In genomic region chrX:153922932-153923857, GRCh38 we compare ENCODE assay signal across 8 cellular contexts. TPM values are rescaled to one million over a fixed set of nuclear protein-coding genes. Genes with fewer than 3 reads are reported as not detected.
DNase-seq lines count a peak whose midpoint lies in the region; ATAC-seq, FAIRE-seq and TF ChIP-seq lines count a peak whose summit lies in the region.

No MANE protein-coding gene starts in this region.

- TF ChIP-seq CTCF in astrocyte (IDR thresholded peaks at IDR 0.05; ENCODE audit: insufficient read depth, low read depth, low read length): peak; percentile 19
- peak in 4 of 6 experiments; percentile 27 to 48 (median 44) for TF ChIP-seq CTCF in upper lobe of left lung (IDR thresholded peaks at IDR 0.05)

- H3K4me3 Mint-ChIP-seq in astrocyte (ENCODE audit: unreplicated experiment): no peak overlapping the region

- FAIRE-seq in astrocyte (lab: Jason Lieb, UNC): peak; percentile 41

- H3K27ac ChIP-seq in astrocyte (ENCODE audit: low read depth, low read length) (no peak overlapping the region), upper lobe of left lung (peak overlapping the region; percentile 12 to 98 (median 94))

- no peak overlapping the region for H3K4me3 ChIP-seq in astrocyte (ENCODE audit: insufficient read depth, low read depth, low read length)
- peak overlapping the region in 2 of 4 donors; percentile 8 to 62 for H3K4me3 ChIP-seq in upper lobe of left lung

- no peaks in the 10 kb centered on the region for H3K9me3 Mint-ChIP-seq in astrocyte (ENCODE audit: unreplicated experiment)

- H3K4me1 ChIP-seq in astrocyte (ENCODE audit: insufficient read depth, low read length): peaks cover 8% of the 10 kb centered on the region
- peaks cover 20 to 74% (median 34%) of the 10 kb centered on the region in 4 donors for H3K4me1 ChIP-seq in upper lobe of left lung

- ATAC-seq in upper lobe of left lung (ENCODE audit: low FRiP score in 2 of 2): peak; percentile 46 to 58

- H3K9me3 ChIP-seq in astrocyte (ENCODE audit: insufficient read depth, low read depth, low read length) (no peaks in the 10 kb centered on the region), upper lobe of left lung (no peaks in the 10 kb centered on the region)

- TF ChIP-seq POLR2A in upper lobe of left lung (IDR thresholded peaks at IDR 0.05): no peak

- no peaks in the 10 kb centered on the region for H3K79me2 ChIP-seq in astrocyte (ENCODE audit: insufficient read depth, low read length)

- no peaks in the 10 kb centered on the region for H3K4me1 Mint-ChIP-seq in astrocyte (ENCODE audit: low read depth, unreplicated experiment)

- no peak overlapping the region for H2AFZ ChIP-seq in astrocyte (ENCODE audit: low read depth, low read length)

- H3K36me3 ChIP-seq in astrocyte (ENCODE audit: insufficient read depth, low read length) (no peaks in the 10 kb centered on the region), upper lobe of left lung (peaks cover 0 to 7% (median 1%) of the 10 kb centered on the region in 4 donors)

- H3K27ac Mint-ChIP-seq in astrocyte (ENCODE audit: unreplicated experiment): no peak overlapping the region

- H3K4me2 ChIP-seq in astrocyte (ENCODE audit: low read length): no peak overlapping the region

- no peaks in the 10 kb centered on the region for H3K36me3 Mint-ChIP-seq in astrocyte (ENCODE audit: low read depth, unreplicated experiment)

- peak; percentile 12 for DNase-seq in NCI-H146 (lab: John Stamatoyannopoulos, UW)
- no peak for DNase-seq in NCI-H146 treated with DMSO at 0.1 percent for 48 hours (lab: John Stamatoyannopoulos, UW; ENCODE audit: unreplicated experiment)
- DNase-seq in NCI-H1694 treated with DMSO at 0.1 percent for 48 hours (lab: John Stamatoyannopoulos, UW): peak; percentile 36
- peak; percentile 45 for DNase-seq in astrocyte (ENCODE audit: low read depth)
- DNase-seq in iris pigment epithelial cell (ENCODE audit: low read depth): peak; percentile 57
- DNase-seq in upper lobe of left lung: peak in 1 of 2 donors; percentile 77
- DNase-seq in HK-2 (ENCODE audit: unreplicated experiment): no peak
- no peak for DNase-seq in SIG-M5 (lab: John Stamatoyannopoulos, UW)

- H3K9ac ChIP-seq in astrocyte (ENCODE audit: low read length): no peak overlapping the region

- H4K20me1 ChIP-seq in astrocyte (ENCODE audit: insufficient read depth, low read length): no peaks in the 10 kb centered on the region

- no peaks in the 10 kb centered on the region for H3K27me3 ChIP-seq in astrocyte (ENCODE audit: insufficient read depth, low read length)
- peaks cover 0 to 13% (median 0%) of the 10 kb centered on the region in 4 donors for H3K27me3 ChIP-seq in upper lobe of left lung

- peaks cover 2% of the 10 kb centered on the region for H3K27me3 Mint-ChIP-seq in astrocyte (ENCODE audit: low read depth, unreplicated experiment)

- no peak for TF ChIP-seq EP300 in upper lobe of left lung (IDR thresholded peaks at IDR 0.05)

- WGBS in upper lobe of left lung, 2 donors: 33 to 63% methylated on average over 6 to 25 of the region's 25 CpGs

RNA-seq across cellular contexts. Expression of gene ARHGAP4, which starts 2.9 kb away (rescaled TPM):
- 3.9 and 4.3 TPM in 2 replicates for total RNA-seq in astrocyte
- total RNA-seq in upper lobe of left lung: 100 to 1,000 TPM in 2 of 6 donors, 10 to 100 TPM in 4; 33.4 to 353 (median 82.6) TPM

RNA-seq across cellular contexts. Expression of gene NAA10, which starts 11.6 kb away (rescaled TPM):
- 134 and 144 TPM in 2 replicates for total RNA-seq in astrocyte
- 100 to 1,000 TPM in 2 of 6 donors, 10 to 100 TPM in 4; 30.7 to 116 (median 76.2) TPM for total RNA-seq in upper lobe of left lung

RNA-seq across cellular contexts. Expression of gene AVPR2, which starts 18.7 kb away (rescaled TPM):
- not detected in 2 replicates for total RNA-seq in astrocyte
- total RNA-seq in upper lobe of left lung: 1 to 10 TPM in 3 of 6 donors, not detected in 3; 1.2 to 2.8 (median 1.4) TPM

RNA-seq across cellular contexts. Expression of gene RENBP, which starts 21.2 kb away (rescaled TPM):
- total RNA-seq in astrocyte: 1.7 and 2.2 TPM in 2 replicates
- total RNA-seq in upper lobe of left lung: 10 to 100 TPM; 32.8 to 81.7 (median 54.5) TPM

RNA-seq across cellular contexts. Expression of gene L1CAM, which starts 37.2 kb away (rescaled TPM):
- total RNA-seq in astrocyte (347 and 353 TPM in 2 replicates), upper lobe of left lung (10 to 100 TPM in 1 of 6 donors, 1 to 10 TPM in 2, under 1 TPM in 2, not detected in 1; 0.52 to 10.0 (median 1.1) TPM)

Comparison
In these comparisons a context has a peak if more than half of its experiments do, and no peak if none do; other contexts are left out.
1. DNase-seq: peak in NCI-H146 (single experiment), NCI-H1694 treated with DMSO at 0.1 percent for 48 hours (single experiment), astrocyte (single experiment) and iris pigment epithelial cell (single experiment); none in NCI-H146 treated with DMSO at 0.1 percent for 48 hours (single experiment), HK-2 (single experiment) and SIG-M5 (single experiment).